ENCODE assay signal across 14 cellular contexts in the genomic region with DNA sequence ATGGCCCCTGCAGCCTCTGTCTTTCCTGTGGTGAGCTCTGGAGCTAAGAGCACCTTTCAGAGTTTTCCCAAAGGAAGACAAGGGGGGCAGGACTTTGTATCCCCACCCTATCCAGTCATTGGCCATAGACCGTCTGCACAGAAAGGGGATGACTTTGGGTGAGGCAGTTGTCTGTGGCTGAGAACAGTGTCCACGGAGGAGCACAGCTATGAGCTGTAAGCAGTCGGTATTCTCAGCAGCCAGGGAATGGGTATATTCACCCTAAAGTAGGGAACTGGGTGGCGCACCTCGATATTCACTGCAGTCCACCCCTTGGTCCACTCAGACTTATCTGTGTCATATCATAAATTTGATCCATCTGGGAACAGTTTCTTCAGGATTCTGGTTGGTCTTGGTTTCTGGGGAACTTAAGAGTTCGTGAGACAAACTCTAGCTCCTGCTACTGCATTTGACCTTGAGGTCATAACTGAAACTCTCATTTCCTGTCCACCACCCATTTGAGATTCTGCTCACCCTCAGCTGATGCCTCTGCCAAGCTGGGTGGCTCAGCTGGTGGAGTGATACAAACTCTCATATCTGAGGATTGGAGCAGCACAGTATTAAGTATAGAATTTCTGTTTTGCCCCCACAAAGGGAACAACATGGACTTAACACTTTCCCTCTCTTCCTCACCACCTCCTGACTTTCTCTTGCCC. TPM values are rescaled to one million over a fixed set of nuclear protein-coding genes. Genes with fewer than 3 reads are reported as not detected.
DNase-seq lines count a peak whose midpoint lies in the region; ATAC-seq and TF ChIP-seq lines count a peak whose summit lies in the region.
"Had no signal": no experiment of that assay in that cellular context is flagged by ENCODE, and none has a peak within 500 bp of the region (broad histone marks: within the 10 kb centered on the region; RNA-seq: fewer than 3 reads in every experiment).

No MANE protein-coding gene starts in this region.

- H2AFZ ChIP-seq in GM23248, result no peak overlapping the region

- DNase-seq in GM23248, result peak; percentile 25
- peak; percentile 25 for DNase-seq in fibroblast of villous mesenchyme (ENCODE audit: low read depth)
- no peak for DNase-seq in naive thymus-derived CD8-positive, alpha-beta T cell
- no peak for DNase-seq in NCI-H1417 (lab: John Stamatoyannopoulos, UW)
- DNase-seq in upper lobe of right lung, result no peak
- DNase-seq in lower lobe of right lung, result no peak
- DNase-seq: activated CD8-positive, alpha-beta memory T cell treated with anti-CD3 and anti-CD28 coated beads, Interleukin-2, amount 50 U/mL, for 4 hours; caudate nucleus; glutamatergic neuron; stimulated activated naive CD8-positive, alpha-beta T cell treated with anti-CD3 and anti-CD28 coated beads, Interleukin-15, Interleukin-2, amounts not matched to agents 100 U/mL and 50 U/mL, for 24 hours had no signal

- H3K4me3 ChIP-seq in GM23248 (no peak overlapping the region), fibroblast of villous mesenchyme (ENCODE audit: low read depth, low read length) (no peak overlapping the region), upper lobe of right lung (no peak overlapping the region), lower lobe of right lung (no peak overlapping the region)
- H3K4me3 ChIP-seq: SK-N-MC had no signal

- H3K27me3 ChIP-seq in GM23248 (replicated peaks; ENCODE audit: insufficient read depth) (no peaks in the 10 kb centered on the region), upper lobe of right lung (no peaks in the 10 kb centered on the region), lower lobe of right lung (ENCODE audit: low read depth) (no peaks in the 10 kb centered on the region)

- H3K27ac ChIP-seq in GM23248 (no peak overlapping the region), upper lobe of right lung (no peak overlapping the region), lower lobe of right lung (no peak overlapping the region)
- H3K27ac ChIP-seq: SK-N-MC had no signal

- in situ Hi-C loops in GM23248 (cut with MboI), result no loop called here

- H3K9me3 ChIP-seq in GM23248 (ENCODE audit: low read depth) (no peaks in the 10 kb centered on the region), upper lobe of right lung (no peaks in the 10 kb centered on the region), lower lobe of right lung (no peaks in the 10 kb centered on the region)

- no peaks in the 10 kb centered on the region for H3K4me1 ChIP-seq in GM23248 (ENCODE audit: insufficient read depth)
- H3K4me1 ChIP-seq in upper lobe of right lung, result no peaks in the 10 kb centered on the region
- H3K4me1 ChIP-seq in lower lobe of right lung, result no peaks in the 10 kb centered on the region

- no peak overlapping the region for H3K4me2 ChIP-seq in GM23248 (ENCODE audit: unreplicated experiment)

- H3K4me3 Mint-ChIP-seq in naive thymus-derived CD8-positive, alpha-beta T cell, result no peak overlapping the region
- H3K4me3 Mint-ChIP-seq: mesothelial cell of epicardium had no signal

- intact Hi-C loops in upper lobe of right lung (cut with DNase I) (no loop called here), lower lobe of right lung (cut with DNase I) (no loop called here)

- no peaks in the 10 kb centered on the region for H3K36me3 ChIP-seq in GM23248 (ENCODE audit: low read depth)
- no peaks in the 10 kb centered on the region for H3K36me3 ChIP-seq in upper lobe of right lung
- no peaks in the 10 kb centered on the region for H3K36me3 ChIP-seq in lower lobe of right lung

- H3K79me2 ChIP-seq in GM23248 (ENCODE audit: insufficient read depth), result no peaks in the 10 kb centered on the region

- POLR2A ChIA-PET in naive thymus-derived CD8-positive, alpha-beta T cell (lab: Charles Lee), result no interaction called here

- no peak for TF ChIP-seq CTCF in fibroblast of villous mesenchyme (IDR thresholded peaks at IDR 0.05; ENCODE audit: insufficient read depth, low read depth, low read length)
- TF ChIP-seq CTCF in upper lobe of right lung (IDR thresholded peaks at IDR 0.05), result no peak
- TF ChIP-seq CTCF in lower lobe of right lung (IDR thresholded peaks at IDR 0.05), result no peak

- H3K9me2 ChIP-seq in GM23248 (ENCODE audit: insufficient read depth), result no peaks in the 10 kb centered on the region

- no peaks in the 10 kb centered on the region for H4K20me1 ChIP-seq in GM23248 (ENCODE audit: insufficient read depth)

- H3K4me1 Mint-ChIP-seq in naive thymus-derived CD8-positive, alpha-beta T cell, result no peaks in the 10 kb centered on the region

- H3F3A ChIP-seq in GM23248 (ENCODE audit: insufficient read depth), result no peaks in the 10 kb centered on the region

- no peak overlapping the region for H3K27ac Mint-ChIP-seq in naive thymus-derived CD8-positive, alpha-beta T cell
- H3K27ac Mint-ChIP-seq: mesothelial cell of epicardium had no signal

- ATAC-seq in GM18909 (IDR thresholded peaks at IDR 0.05; ENCODE audit: poor library complexity, unreplicated experiment) (peak; percentile 95), HG03378 (IDR thresholded peaks at IDR 0.05; ENCODE audit: unreplicated experiment) (peak; percentile 97), upper lobe of right lung (no peak), lower lobe of right lung (no peak)
- ATAC-seq in naive thymus-derived CD8-positive, alpha-beta T cell, result no peak
- ATAC-seq: stimulated activated naive CD8-positive, alpha-beta T cell treated with anti-CD3 and anti-CD28 coated beads, Interleukin-15, Interleukin-2, amounts not matched to agents 100 U/mL and 50 U/mL, for 24 hours had no signal

- 71% methylated on average over 6 of the region's 6 CpGs for WGBS in GM23248 (ENCODE audit: low coverage in 1 of 2, low lambda C conversion rate in 2 of 2, missing lambda C conversion rate in 2 of 2), 2 experiments

- peaks cover 2 to 18% (median 4%) of the 10 kb centered on the region in 5 donors for H3K27me3 Mint-ChIP-seq in naive thymus-derived CD8-positive, alpha-beta T cell

- H3K36me3 Mint-ChIP-seq in naive thymus-derived CD8-positive, alpha-beta T cell, result peaks cover 0 to 1% (median 0%) of the 10 kb centered on the region in 3 donors

- H3K9ac ChIP-seq in GM23248, result no peak overlapping the region

- H3K9me3 Mint-ChIP-seq in naive thymus-derived CD8-positive, alpha-beta T cell, result peaks cover 0 to 3% (median 0%) of the 10 kb centered on the region in 9 donors

RNA-seq across cellular contexts. Expression of gene SCG2, which starts 45.2 kb away (rescaled TPM):
- under 0.01 and 0.25 TPM in 2 replicates for total RNA-seq in GM23248 (2014; rRNA removed; shearing (Covaris generic))
- 0.37 and 0.60 TPM in 2 replicates for polyA plus RNA-seq in GM23248 (2016; fragmentation: Nextera tagmentation; extraction: Ambion mirVana)
- total RNA-seq in fibroblast of villous mesenchyme (0.86 and 0.97 TPM in 2 replicates), upper lobe of right lung (0.61 TPM), lower lobe of right lung (0.71 TPM)
- total RNA-seq in naive thymus-derived CD8-positive, alpha-beta T cell, result not detected
- polyA plus RNA-seq in naive thymus-derived CD8-positive, alpha-beta T cell, result not detected

Comparison
In these comparisons a context has a peak if more than half of its experiments do, and no peak if none do; other contexts are left out.
1. ATAC-seq: peak in GM18909 (single experiment) and HG03378 (single experiment); none in naive thymus-derived CD8-positive, alpha-beta T cell (0 of 2), upper lobe of right lung (single experiment) and lower lobe of right lung (0 of 2).
2. DNase-seq: peak in GM23248 (single experiment) and fibroblast of villous mesenchyme (single experiment); none in naive thymus-derived CD8-positive, alpha-beta T cell (0 of 10), NCI-H1417 (0 of 3), upper lobe of right lung (single experiment) and lower lobe of right lung (single experiment).